In genomic region chr10:33237736-33238624, GRCh38 we compare ENCODE assay signal across 10 cellular contexts.
A peak's percentile ranks its signal among the peaks of the same experiment; 100 is the strongest.
DNase-seq lines count a peak whose midpoint lies in the region; TF ChIP-seq lines count a peak whose summit lies in the region.
"Had no signal": no experiment of that assay in that cellular context is flagged by ENCODE, and none has a peak within 500 bp of the region (broad histone marks: within the 10 kb centered on the region; RNA-seq: fewer than 3 reads in every experiment).

No MANE protein-coding gene starts in this region.

- 90 to 94% methylated on average over 6 to 8 of the region's 8 CpGs for WGBS in endodermal cell (ENCODE audit: insufficient coverage in 1 of 2, insufficient read length in 1 of 2), 2 experiments

- H3K27ac ChIP-seq in endodermal cell (ENCODE audit: low read depth, low read length) (no peak overlapping the region), substantia nigra (ENCODE audit: low read depth, low read length, poor library complexity, severe bottlenecking) (no peak overlapping the region)

- no peaks in the 10 kb centered on the region for H3K27me3 Mint-ChIP-seq in endodermal cell (ENCODE audit: insufficient read depth)
- H3K27me3 Mint-ChIP-seq in nephron (ENCODE audit: low read depth) = no peaks in the 10 kb centered on the region

- H3K9me3 ChIP-seq in NT2/D1 (ENCODE audit: insufficient read depth, low read length) (no peaks in the 10 kb centered on the region), endodermal cell (ENCODE audit: control insufficient read depth, low read length) (no peaks in the 10 kb centered on the region)

- peak overlapping the region; percentile 71 for H3K27ac Mint-ChIP-seq in endodermal cell
- peak overlapping the region; percentile 69 to 85 (median 81) for H3K27ac Mint-ChIP-seq in nephron

- DNase-seq in DMS53 (lab: John Stamatoyannopoulos, UW) (peak; percentile 79), NT2/D1 (ENCODE audit: low read depth, low spot score) (peak; percentile 13), endodermal cell (peak; percentile 55), substantia nigra (lab: John Stamatoyannopoulos, UW) (no peak), NCI-H748 (lab: John Stamatoyannopoulos, UW; ENCODE audit: unreplicated experiment) (no peak), RPMI8226 (no peak)
- DNase-seq in activated CD4-positive, alpha-beta T cell treated with anti-CD3 and anti-CD28 coated beads, Interleukin-2, amount 50 U/mL, for 48 hours = no peak
- DNase-seq: NCI-H774, occipital lobe had no signal

- H3K4me3 ChIP-seq in NT2/D1 (ENCODE audit: insufficient read length, low read depth) (no peak overlapping the region), endodermal cell (ENCODE audit: low read length) (no peak overlapping the region)

- H3K4me1 ChIP-seq in NT2/D1 (ENCODE audit: insufficient read depth, insufficient read length) = no peaks in the 10 kb centered on the region
- H3K4me1 ChIP-seq in endodermal cell (ENCODE audit: control insufficient read depth, insufficient read depth, low read length) = peaks cover 40% of the 10 kb centered on the region

- TF ChIP-seq CTCF in endodermal cell (conservative IDR thresholded peaks at IDR 0.05) (no peak), nephron (IDR thresholded peaks at IDR 0.05; ENCODE audit: unreplicated experiment in 3 of 3) (no peak)

- H3K36me3 ChIP-seq in NT2/D1 (ENCODE audit: insufficient read depth, insufficient read length, low read length) (no peaks in the 10 kb centered on the region), endodermal cell (ENCODE audit: control insufficient read depth, insufficient read depth, low read length) (peaks cover 21% of the 10 kb centered on the region)

- H3K9ac ChIP-seq in NT2/D1 (ENCODE audit: insufficient read length, low read depth) (no peak overlapping the region), endodermal cell (ENCODE audit: extremely low read depth, low read length, poor library complexity, severe bottlenecking) (no peak overlapping the region)

- H3K4me3 Mint-ChIP-seq in endodermal cell = no peak overlapping the region
- no peak overlapping the region for H3K4me3 Mint-ChIP-seq in nephron

- H3K27me3 ChIP-seq in NT2/D1 (ENCODE audit: insufficient read depth, insufficient read length) (no peaks in the 10 kb centered on the region), endodermal cell (ENCODE audit: control insufficient read depth, insufficient read depth, low read length, poor library complexity, severe bottlenecking) (no peaks in the 10 kb centered on the region)

- H3K36me3 Mint-ChIP-seq in endodermal cell (ENCODE audit: low read depth) (no peaks in the 10 kb centered on the region), nephron (ENCODE audit: low read depth) (peaks cover 57% of the 10 kb centered on the region)

- no peaks in the 10 kb centered on the region for H3K9me3 Mint-ChIP-seq in endodermal cell
- no peaks in the 10 kb centered on the region for H3K9me3 Mint-ChIP-seq in nephron

- peaks cover 84% of the 10 kb centered on the region for H3K4me1 Mint-ChIP-seq in endodermal cell
- H3K4me1 Mint-ChIP-seq in nephron = peaks cover 67% of the 10 kb centered on the region

Comparison
In these comparisons a context has a peak if more than half of its experiments do, and no peak if none do; other contexts are left out.
1. DNase-seq: peak in DMS53 (single experiment), NT2/D1 (single experiment) and endodermal cell (single experiment); none in substantia nigra (0 of 49), NCI-H748 (single experiment), activated CD4-positive, alpha-beta T cell treated with anti-CD3 and anti-CD28 coated beads, Interleukin-2, amount 50 U/mL, for 48 hours (0 of 2) and RPMI8226 (single experiment).